15 cellular contexts compared by ENCODE assay signal in the genomic region with DNA sequence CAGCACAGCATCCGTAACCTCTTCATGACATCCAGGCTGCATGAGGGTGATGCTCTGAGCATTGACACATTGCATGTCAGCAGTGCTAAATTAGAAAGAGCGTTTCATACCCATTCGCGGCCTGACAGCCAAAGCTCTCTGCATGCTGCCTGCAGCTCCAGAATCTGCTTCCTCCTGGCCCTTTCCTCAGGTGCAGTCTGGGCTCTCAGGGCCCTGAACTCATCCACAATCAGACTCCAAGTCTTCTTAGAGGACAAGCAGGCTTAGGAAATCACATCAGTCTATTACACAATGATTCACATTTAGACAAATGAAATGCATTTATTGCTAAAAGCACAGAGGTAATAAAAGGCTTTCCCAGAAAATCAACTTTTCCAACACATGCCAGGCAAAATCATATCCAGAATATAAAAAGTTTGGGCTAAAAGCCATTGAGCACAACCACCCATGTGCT.
DNase-seq lines count a peak whose midpoint lies in the region; ATAC-seq, FAIRE-seq and TF ChIP-seq lines count a peak whose summit lies in the region.
"Had no signal": no experiment of that assay in that cellular context is flagged by ENCODE, and none has a peak within 500 bp of the region (broad histone marks: within the 10 kb centered on the region; RNA-seq: fewer than 3 reads in every experiment).

No MANE protein-coding gene starts in this region.

- H2BK5ac ChIP-seq in H1 (ENCODE audit: low read depth, low read length) = no peak overlapping the region

- no peak overlapping the region for H3K4me2 ChIP-seq in H1 (ENCODE audit: insufficient read depth in 1 of 2, low read depth in 2 of 2, low read length in 2 of 2)

- H3K9ac ChIP-seq in H1 (replicated peaks in 1 of 4; ENCODE audit: extremely low read depth in 1 of 4, low read depth in 3 of 4, low read length in 3 of 4) (no peak overlapping the region), stomach smooth muscle (ENCODE audit: low read length in 2 of 2) (peak overlapping the region in 1 of 2 donors; percentile 2)

- H3K23me2 ChIP-seq in H1 (ENCODE audit: low read depth, low read length) = no peaks in the 10 kb centered on the region

- H3K79me1 ChIP-seq in H1 (ENCODE audit: low read depth, low read length) = peaks cover 4% of the 10 kb centered on the region; the same call in 1 of the 2 replicates

- no peak overlapping the region for H3K14ac ChIP-seq in H1 (ENCODE audit: insufficient read length)

- no peak overlapping the region for H3K27ac Mint-ChIP-seq in T-helper 2 cell treated with Interferon-gamma antibody and Interleukin-4, amounts not matched to agents 5 μg/mL and 100 μg/mL, for 36 hours
- H3K27ac Mint-ChIP-seq: activated CD8-positive, alpha-beta T cell treated with anti-CD3 and anti-CD28 coated beads, Interleukin-2, amount 10 ng/mL, durations not matched to agents 7 days and 5 days; CD8-positive, alpha-beta T cell; IgD-negative memory B cell had no signal

- no peaks in the 10 kb centered on the region for H3K9me3 Mint-ChIP-seq in T-helper 2 cell treated with Interferon-gamma antibody and Interleukin-4, amounts not matched to agents 5 μg/mL and 100 μg/mL, for 36 hours
- H3K9me3 Mint-ChIP-seq: CD8-positive, alpha-beta T cell; IgD-negative memory B cell had no signal

- H3K56ac ChIP-seq in H1 (replicated peaks; ENCODE audit: insufficient read length, low read depth, low read length) = no peak overlapping the region

- no peak for FAIRE-seq in H1 (lab: Jason Lieb, UNC)

- TF ChIP-seq POLR2A in Peyer's patch (IDR thresholded peaks at IDR 0.05) = no peak
- TF ChIP-seq POLR2A in H1 (IDR thresholded peaks at IDR 0.05; ENCODE audit: control extremely low read depth in 1 of 2, low read depth in 2 of 2, low read length in 2 of 2) = no peak

- ATAC-seq in lung (ENCODE audit: insufficient read depth, low FRiP score) (no peak), HG03159 (IDR thresholded peaks at IDR 0.05; ENCODE audit: unreplicated experiment) (no peak), GM21526 (IDR thresholded peaks at IDR 0.05; ENCODE audit: low FRiP score, unreplicated experiment) (no peak)
- ATAC-seq: activated CD8-positive, alpha-beta T cell treated with anti-CD3 and anti-CD28 coated beads, Interleukin-2, amount 10 ng/mL, durations not matched to agents 7 days and 5 days; CD8-positive, alpha-beta T cell had no signal

- peak overlapping the region in 3 of 4 donors; percentile 22 to 65 (median 39) for H3K27ac ChIP-seq in Peyer's patch
- no peak overlapping the region for H3K27ac ChIP-seq in H1 (ENCODE audit: low read depth, low read length)
- peak overlapping the region; percentile 68 to 72 for H3K27ac ChIP-seq in lung (ENCODE audit: low read depth in 1 of 2, low read length in 1 of 2)
- peak overlapping the region; percentile 79 for H3K27ac ChIP-seq in stomach smooth muscle (ENCODE audit: low read length)

- H3K27me3 ChIP-seq in Peyer's patch (no peaks in the 10 kb centered on the region), H1 (replicated peaks in 1 of 4; ENCODE audit: control insufficient read depth in 3 of 4, extremely low read depth in 1 of 4, insufficient read depth in 3 of 4, low read length in 3 of 4) (no peaks in the 10 kb centered on the region; a peak in 1 of 7 replicates), lung (ENCODE audit: control insufficient read depth, insufficient read depth) (no peaks in the 10 kb centered on the region), stomach smooth muscle (ENCODE audit: control insufficient read depth in 1 of 2, insufficient read depth in 2 of 2, low read length in 2 of 2) (no peaks in the 10 kb centered on the region)

- no peak overlapping the region for H3K4me3 Mint-ChIP-seq in T-helper 2 cell treated with Interferon-gamma antibody and Interleukin-4, amounts not matched to agents 5 μg/mL and 100 μg/mL, for 36 hours
- H3K4me3 Mint-ChIP-seq: activated CD8-positive, alpha-beta T cell treated with anti-CD3 and anti-CD28 coated beads, Interleukin-2, amount 10 ng/mL, durations not matched to agents 7 days and 5 days; CD8-positive, alpha-beta T cell; IgD-negative memory B cell had no signal

- H3K9me3 ChIP-seq in Peyer's patch (no peaks in the 10 kb centered on the region), H1 (ENCODE audit: insufficient read depth in 2 of 2, low read depth in 1 of 2, low read length in 1 of 2) (no peaks in the 10 kb centered on the region), lung (ENCODE audit: control insufficient read depth in 2 of 2, insufficient read depth in 1 of 2, low read length in 1 of 2) (no peaks in the 10 kb centered on the region), stomach smooth muscle (ENCODE audit: control insufficient read depth in 2 of 2, low read length in 2 of 2) (no peaks in the 10 kb centered on the region)

- H3K4me1 ChIP-seq in Peyer's patch = peaks cover 0 to 26% (median 0%) of the 10 kb centered on the region in 4 donors
- peaks cover 0 to 3% (median under 1%) of the 10 kb centered on the region in 4 experiments; a peak in 3 of 7 replicates for H3K4me1 ChIP-seq in H1 (replicated peaks in 1 of 4; ENCODE audit: control insufficient read depth in 3 of 4, insufficient read depth in 4 of 4, low read length in 3 of 4)
- H3K4me1 ChIP-seq in lung (ENCODE audit: control insufficient read depth in 2 of 2, insufficient read depth in 2 of 2, low read length in 2 of 2) = peaks cover 14 to 28% of the 10 kb centered on the region in 2 donors
- H3K4me1 ChIP-seq in stomach smooth muscle (ENCODE audit: control insufficient read depth, insufficient read depth, low read length) = peaks cover 74% of the 10 kb centered on the region

- H2BK120ac ChIP-seq in H1 (replicated peaks; ENCODE audit: low read depth, low read length) = no peak overlapping the region

- no peaks in the 10 kb centered on the region for H4K20me1 ChIP-seq in H1 (replicated peaks in 1 of 2; ENCODE audit: control insufficient read depth in 1 of 2, insufficient read depth in 2 of 2, low read length in 2 of 2)

- no peak overlapping the region for H3K4ac ChIP-seq in H1 (replicated peaks; ENCODE audit: insufficient read length, low read depth, low read length)

- no peak overlapping the region for H4K5ac ChIP-seq in H1 (ENCODE audit: insufficient read length, low read depth, low read length)

- H3K36me3 ChIP-seq in Peyer's patch = no peaks in the 10 kb centered on the region
- H3K36me3 ChIP-seq in H1 (ENCODE audit: control insufficient read depth in 2 of 4, insufficient read depth in 4 of 4, low read length in 3 of 4) = no peaks in the 10 kb centered on the region
- H3K36me3 ChIP-seq in lung (ENCODE audit: control insufficient read depth in 2 of 2, insufficient read depth in 2 of 2, low read length in 2 of 2) = peaks cover 3 to 5% of the 10 kb centered on the region in 2 donors
- peaks cover 11 to 17% of the 10 kb centered on the region in 2 donors for H3K36me3 ChIP-seq in stomach smooth muscle (ENCODE audit: control insufficient read depth in 2 of 2, insufficient read depth in 2 of 2, low read length in 2 of 2)

- H3K18ac ChIP-seq in H1 (ENCODE audit: extremely low read depth, low read length) = no peak overlapping the region

- TF ChIP-seq CTCF in Peyer's patch (IDR thresholded peaks at IDR 0.05) (no peak), H1 (IDR thresholded peaks at IDR 0.05; ENCODE audit: control extremely low read depth in 1 of 3, insufficient read depth in 1 of 3, low read depth in 1 of 3, low read length in 3 of 3) (no peak), lung (IDR thresholded peaks at IDR 0.05; ENCODE audit: control extremely low read depth, extremely low read depth) (no peak)

- CTCF ChIA-PET in H1 (lab: Charles Lee; ENCODE audit: partially characterized antibody) = interaction anchor here (0.8 to 1.3 kb wide), 4 partner anchors 55 to 196 kb away, joined by 3 to 5 read pairs (median 4); no protein-coding TSS in a partner anchor

- no peak for TF ChIP-seq EP300 in H1 (IDR thresholded peaks at IDR 0.05; ENCODE audit: borderline replicate concordance in 1 of 2, low read depth in 2 of 2, low read length in 2 of 2)

- H2BK15ac ChIP-seq in H1 (ENCODE audit: low read length) = no peak overlapping the region

- no peak for DNase-seq in Peyer's patch
- DNase-seq in H1 (ENCODE audit: low read depth in 1 of 2, low spot score in 2 of 2) = no peak
- no peak for DNase-seq in lung (ENCODE audit: low spot score)
- no peak for DNase-seq in T-helper 2 cell treated with Interferon-gamma antibody and Interleukin-4, amounts not matched to agents 5 μg/mL and 100 μg/mL, for 36 hours (ENCODE audit: low spot score)
- no peak for DNase-seq in NCI-H2227 (lab: John Stamatoyannopoulos, UW; ENCODE audit: unreplicated experiment)
- DNase-seq: activated CD8-positive, alpha-beta T cell treated with anti-CD3 and anti-CD28 coated beads, Interleukin-2, amount 10 ng/mL, durations not matched to agents 7 days and 5 days; activated naive CD4-positive, alpha-beta T cell treated with anti-CD3 and anti-CD28 coated beads, Interleukin-2, amount 50 U/mL, for 16 hours; CD8-positive, alpha-beta T cell; NCI-H1436; stimulated activated CD4-positive, alpha-beta T cell treated with anti-CD3 and anti-CD28 coated beads, Interleukin-4, amount 100 ng/mL, for 24 hours; stimulated activated naive CD4-positive, alpha-beta T cell had no signal

- H3K4me3 ChIP-seq in Peyer's patch (no peak overlapping the region), H1 (ENCODE audit: extremely low read depth in 1 of 4, insufficient read depth in 2 of 4, low read depth in 3 of 4, low read length in 4 of 4) (no peak overlapping the region), lung (no peak overlapping the region), stomach smooth muscle (ENCODE audit: low read length in 2 of 2) (no peak overlapping the region)

- TF ChIP-seq RAD21 in H1 (IDR thresholded peaks at IDR 0.05 in 1 of 2, conservative IDR thresholded peaks at IDR 0.05 in 1 of 2; ENCODE audit: low read depth in 2 of 2, low read length in 2 of 2) = no peak

- no peak overlapping the region for H4K91ac ChIP-seq in H1 (replicated peaks; ENCODE audit: insufficient read length, low read length)

- peak overlapping the region; percentile 24; the same call in 1 of the 2 replicates for H2AK5ac ChIP-seq in H1 (ENCODE audit: low read depth, low read length)

- no peaks in the 10 kb centered on the region for H3K79me2 ChIP-seq in H1 (ENCODE audit: control insufficient read depth in 1 of 2, insufficient read depth in 2 of 2, low read length in 2 of 2)

- H3K23ac ChIP-seq in H1 (ENCODE audit: insufficient read length) = no peak overlapping the region

- WGBS in H1 (ENCODE audit: extremely low coverage in 1 of 2, insufficient coverage in 1 of 2, insufficient read length in 1 of 2, insufficient replicate concordance in 2 of 2, low coverage in 1 of 2, low lambda C conversion rate in 2 of 2, missing lambda C conversion rate in 1 of 2), 2 experiments = 93% methylated on average over 4 of the region's 4 CpGs; no CpG with 5 or more reads in 1 of the 2 experiments
- 86 to 90% methylated on average over 4 of the region's 4 CpGs for WGBS in lung, 2 donors

- peaks cover 7% of the 10 kb centered on the region for H3K4me1 Mint-ChIP-seq in T-helper 2 cell treated with Interferon-gamma antibody and Interleukin-4, amounts not matched to agents 5 μg/mL and 100 μg/mL, for 36 hours (ENCODE audit: low read depth)

- POLR2A ChIA-PET in H1 (lab: Charles Lee; ENCODE audit: partially characterized antibody) = no interaction called here

- no peak overlapping the region for H2AFZ ChIP-seq in H1 (ENCODE audit: low read length)

- no peak overlapping the region for H2BK20ac ChIP-seq in H1 (ENCODE audit: low read length)

- no peaks in the 10 kb centered on the region for H3K36me3 Mint-ChIP-seq in T-helper 2 cell treated with Interferon-gamma antibody and Interleukin-4, amounts not matched to agents 5 μg/mL and 100 μg/mL, for 36 hours (ENCODE audit: low read depth)
- H3K36me3 Mint-ChIP-seq: CD8-positive, alpha-beta T cell; IgD-negative memory B cell had no signal

- H2BK12ac ChIP-seq in H1 (ENCODE audit: low read depth, low read length) = no peak overlapping the region

- H3K27me3 Mint-ChIP-seq in T-helper 2 cell treated with Interferon-gamma antibody and Interleukin-4, amounts not matched to agents 5 μg/mL and 100 μg/mL, for 36 hours (ENCODE audit: low read depth) = peaks cover 76% of the 10 kb centered on the region

- no peak overlapping the region for H4K8ac ChIP-seq in H1 (ENCODE audit: extremely low read depth, insufficient read depth, low read length)
